ENCODE assay signal across 1 cellular context in the genomic region with DNA sequence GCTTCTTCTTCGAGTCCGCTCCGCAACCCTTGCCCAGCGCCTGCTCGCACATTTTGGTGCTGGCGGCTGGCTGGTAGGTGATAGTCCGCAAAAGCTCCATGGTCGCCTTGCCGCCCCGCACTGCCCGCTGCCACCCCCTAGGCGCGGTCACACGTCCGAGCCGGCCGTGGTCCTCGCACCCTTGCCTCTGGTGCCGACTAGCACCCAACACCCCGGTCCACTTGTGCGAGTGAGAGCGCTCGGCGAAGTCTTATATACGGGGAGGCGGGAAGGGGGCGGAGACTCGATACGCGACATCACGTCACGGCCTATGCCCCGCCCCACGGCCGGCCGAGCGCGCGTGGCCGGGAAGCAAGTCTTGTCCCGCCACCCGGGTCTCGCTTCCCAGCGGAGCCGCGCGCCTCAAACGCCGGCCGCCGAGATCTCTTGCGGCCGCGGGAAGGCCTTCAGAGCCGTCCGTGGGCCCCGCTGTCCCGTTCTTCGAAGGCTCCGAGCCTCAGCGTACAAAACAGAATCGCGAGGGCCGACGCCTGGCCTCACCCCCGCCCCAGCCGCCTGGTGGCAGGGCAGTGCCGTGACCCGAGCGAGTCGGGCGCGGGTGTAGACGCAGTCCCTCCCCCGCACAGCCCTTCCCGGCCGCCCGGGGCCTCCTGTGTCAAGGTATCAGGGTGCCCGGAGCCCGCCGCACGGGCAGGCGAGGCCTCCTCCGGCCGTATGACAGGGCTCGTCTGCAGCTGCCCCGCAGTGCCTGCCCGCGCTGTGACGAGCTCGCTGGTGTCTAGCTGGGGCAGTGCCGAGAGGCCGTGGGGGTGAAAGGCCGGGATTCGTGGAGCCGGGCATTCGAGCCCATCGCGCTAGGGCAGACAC.
TF ChIP-seq lines count a peak whose summit lies in the region.

Gene PLK2 (minus strand): TSS at position 227 of the 867 bp plus-strand sequence. CDS start 127 bp downstream, at position 100.

TF ChIP-seq in HepG2, 621 proteins besides CTCF, POLR2A, EP300 and RAD21 (continued from another document and continues in another):
- TF ChIP-seq, protein P1, sequence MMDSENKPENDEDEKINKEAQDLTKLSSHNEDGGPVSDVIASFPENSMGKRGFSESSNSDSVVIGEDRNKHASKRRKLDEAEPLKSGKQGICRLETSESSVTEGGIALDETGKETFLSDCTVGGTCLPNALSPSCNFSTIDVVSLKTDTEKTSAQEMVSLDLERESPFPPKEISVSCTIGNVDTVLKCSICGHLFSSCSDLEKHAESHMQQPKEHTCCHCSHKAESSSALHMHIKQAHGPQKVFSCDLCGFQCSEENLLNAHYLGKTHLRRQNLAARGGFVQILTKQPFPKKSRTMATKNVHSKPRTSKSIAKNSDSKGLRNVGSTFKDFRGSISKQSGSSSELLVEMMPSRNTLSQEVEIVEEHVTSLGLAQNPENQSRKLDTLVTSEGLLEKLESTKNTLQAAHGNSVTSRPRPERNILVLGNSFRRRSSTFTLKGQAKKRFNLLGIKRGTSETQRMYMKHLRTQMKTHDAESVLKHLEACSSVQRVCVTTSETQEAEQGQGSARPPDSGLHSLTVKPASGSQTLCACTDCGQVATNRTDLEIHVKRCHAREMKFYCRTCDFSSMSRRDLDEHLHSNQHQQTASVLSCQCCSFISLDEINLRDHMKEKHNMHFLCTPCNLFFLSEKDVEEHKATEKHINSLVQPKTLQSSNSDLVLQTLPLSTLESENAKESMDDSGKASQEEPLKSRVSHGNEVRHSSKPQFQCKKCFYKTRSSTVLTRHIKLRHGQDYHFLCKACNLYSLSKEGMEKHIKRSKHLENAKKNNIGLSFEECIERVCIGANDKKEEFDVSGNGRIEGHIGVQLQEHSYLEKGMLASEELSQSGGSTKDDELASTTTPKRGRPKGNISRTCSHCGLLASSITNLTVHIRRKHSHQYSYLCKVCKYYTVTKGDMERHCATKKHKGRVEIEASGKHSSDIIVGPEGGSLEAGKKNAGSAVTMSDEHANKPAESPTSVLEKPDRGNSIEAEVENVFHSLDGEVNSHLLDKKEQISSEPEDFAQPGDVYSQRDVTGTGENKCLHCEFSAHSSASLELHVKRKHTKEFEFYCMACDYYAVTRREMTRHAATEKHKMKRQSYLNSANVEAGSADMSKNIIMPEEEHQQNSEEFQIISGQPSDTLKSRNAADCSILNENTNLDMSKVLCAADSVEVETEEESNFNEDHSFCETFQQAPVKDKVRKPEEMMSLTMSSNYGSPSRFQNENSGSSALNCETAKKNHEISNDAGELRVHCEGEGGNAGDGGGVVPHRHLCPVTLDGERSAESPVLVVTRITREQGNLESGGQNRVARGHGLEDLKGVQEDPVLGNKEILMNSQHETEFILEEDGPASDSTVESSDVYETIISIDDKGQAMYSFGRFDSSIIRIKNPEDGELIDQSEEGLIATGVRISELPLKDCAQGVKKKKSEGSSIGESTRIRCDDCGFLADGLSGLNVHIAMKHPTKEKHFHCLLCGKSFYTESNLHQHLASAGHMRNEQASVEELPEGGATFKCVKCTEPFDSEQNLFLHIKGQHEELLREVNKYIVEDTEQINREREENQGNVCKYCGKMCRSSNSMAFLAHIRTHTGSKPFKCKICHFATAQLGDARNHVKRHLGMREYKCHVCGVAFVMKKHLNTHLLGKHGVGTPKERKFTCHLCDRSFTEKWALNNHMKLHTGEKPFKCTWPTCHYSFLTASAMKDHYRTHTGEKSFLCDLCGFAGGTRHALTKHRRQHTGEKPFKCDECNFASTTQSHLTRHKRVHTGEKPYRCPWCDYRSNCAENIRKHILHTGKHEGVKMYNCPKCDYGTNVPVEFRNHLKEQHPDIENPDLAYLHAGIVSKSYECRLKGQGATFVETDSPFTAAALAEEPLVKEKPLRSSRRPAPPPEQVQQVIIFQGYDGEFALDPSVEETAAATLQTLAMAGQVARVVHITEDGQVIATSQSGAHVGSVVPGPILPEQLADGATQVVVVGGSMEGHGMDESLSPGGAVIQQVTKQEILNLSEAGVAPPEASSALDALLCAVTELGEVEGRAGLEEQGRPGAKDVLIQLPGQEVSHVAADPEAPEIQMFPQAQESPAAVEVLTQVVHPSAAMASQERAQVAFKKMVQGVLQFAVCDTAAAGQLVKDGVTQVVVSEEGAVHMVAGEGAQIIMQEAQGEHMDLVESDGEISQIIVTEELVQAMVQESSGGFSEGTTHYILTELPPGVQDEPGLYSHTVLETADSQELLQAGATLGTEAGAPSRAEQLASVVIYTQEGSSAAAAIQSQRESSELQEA (CRISPR knock-in tag; IDR thresholded peaks at IDR 0.05; ENCODE audit: not compliant biosample characterization), result peak; percentile 37
- TF ChIP-seq ZNF546 (CRISPR knock-in tag; conservative IDR thresholded peaks at IDR 0.05) (no peak), ZFAT (CRISPR knock-in tag; conservative IDR thresholded peaks at IDR 0.05) (no peak), ZNF790 (CRISPR knock-in tag; IDR thresholded peaks at IDR 0.05; ENCODE audit: borderline replicate concordance) (no peak), MED8 (CRISPR knock-in tag; IDR thresholded peaks at IDR 0.05; ENCODE audit: insufficient replicate concordance) (peak; percentile 51), GATA4 (IDR thresholded peaks at IDR 0.05; ENCODE audit: borderline replicate concordance, low read depth) (peak; percentile 70), NONO (IDR thresholded peaks at IDR 0.05) (no peak), NONO (CRISPR knock-in tag; conservative IDR thresholded peaks at IDR 0.05) (peak; percentile 46; the same call in 1 of the 2 replicates), ZNF230 (CRISPR knock-in tag; IDR thresholded peaks at IDR 0.05) (peak; percentile 75; the same call in 1 of the 2 replicates), PRMT3 (CRISPR knock-in tag; IDR thresholded peaks at IDR 0.05; ENCODE audit: borderline replicate concordance, low read depth) (0 out of 2 replicates have a peak, but pooled peaks have one; percentile 51), KMT2B (CRISPR knock-in tag; IDR thresholded peaks at IDR 0.05) (peak; percentile 10; the same call in 1 of the 2 replicates), YEATS4 (CRISPR knock-in tag; IDR thresholded peaks at IDR 0.05; ENCODE audit: borderline replicate concordance) (peak; percentile 18; the same call in 1 of the 2 replicates), HNF4G (IDR thresholded peaks at IDR 0.05; ENCODE audit: borderline replicate concordance, low read depth, low read length) (no peak), HNF4G (CRISPR knock-in tag; IDR thresholded peaks at IDR 0.05; ENCODE audit: borderline replicate concordance, low read depth) (peak; percentile 57; the same call in 1 of the 2 replicates), CREM (IDR thresholded peaks at IDR 0.05) (peak; percentile 61), CREM (CRISPR knock-in tag; IDR thresholded peaks at IDR 0.05) (no peak), ZNF331 (CRISPR knock-in tag; IDR thresholded peaks at IDR 0.05) (peak; percentile 54; the same call in 1 of the 2 replicates), ARNTL (CRISPR knock-in tag; IDR thresholded peaks at IDR 0.05) (no peak), TCF12 (IDR thresholded peaks at IDR 0.05) (no peak), TCF12 (CRISPR knock-in tag; IDR thresholded peaks at IDR 0.05) (peak; percentile 15; the same call in 1 of the 2 replicates), ZNF777 (CRISPR knock-in tag; IDR thresholded peaks at IDR 0.05) (peak; percentile 81), ZNF260 (CRISPR knock-in tag; IDR thresholded peaks at IDR 0.05; ENCODE audit: borderline replicate concordance, low read depth) (no peak), SALL1 (CRISPR knock-in tag; IDR thresholded peaks at IDR 0.05) (peak; percentile 49; the same call in 1 of the 2 replicates), SNAI1 (CRISPR knock-in tag; IDR thresholded peaks at IDR 0.05; ENCODE audit: borderline replicate concordance) (0 out of 2 replicates have a peak, but pooled peaks have one; percentile 55), NR2F1 (CRISPR knock-in tag; IDR thresholded peaks at IDR 0.05) (no peak), SP4 (CRISPR knock-in tag; IDR thresholded peaks at IDR 0.05) (peak; percentile 86), ZMAT3 (CRISPR knock-in tag; conservative IDR thresholded peaks at IDR 0.05) (0 out of 2 replicates have a peak, but pooled peaks have one; percentile 19), MYPOP (CRISPR knock-in tag; IDR thresholded peaks at IDR 0.05) (peak; percentile 50; the same call in 1 of the 2 replicates), NFYB (CRISPR knock-in tag; IDR thresholded peaks at IDR 0.05) (no peak), ZNF772 (CRISPR knock-in tag; IDR thresholded peaks at IDR 0.05) (0 out of 2 replicates have a peak, but pooled peaks have one; percentile 39), KLF12 (CRISPR knock-in tag; IDR thresholded peaks at IDR 0.05; ENCODE audit: borderline replicate concordance) (no peak), DNMT3B (CRISPR knock-in tag; conservative IDR thresholded peaks at IDR 0.05) (0 out of 2 replicates have a peak, but pooled peaks have one; percentile 47), ZNF446 (CRISPR knock-in tag; IDR thresholded peaks at IDR 0.05) (0 out of 2 replicates have a peak, but pooled peaks have one; percentile 8), HOXA3 (CRISPR knock-in tag; IDR thresholded peaks at IDR 0.05) (peak; percentile 22; the same call in 1 of the 2 replicates), ZMYM4 (CRISPR knock-in tag; IDR thresholded peaks at IDR 0.05) (peak; percentile 85), ZBED4 (CRISPR knock-in tag; IDR thresholded peaks at IDR 0.05; ENCODE audit: borderline replicate concordance) (peak; percentile 45; the same call in 1 of the 2 replicates), RNF2 (conservative IDR thresholded peaks at IDR 0.05; ENCODE audit: low read depth) (no peak), ZNF558 (CRISPR knock-in tag; IDR thresholded peaks at IDR 0.05; ENCODE audit: borderline replicate concordance) (peak; percentile 59; the same call in 1 of the 2 replicates)
- TF ChIP-seq, protein P2, sequence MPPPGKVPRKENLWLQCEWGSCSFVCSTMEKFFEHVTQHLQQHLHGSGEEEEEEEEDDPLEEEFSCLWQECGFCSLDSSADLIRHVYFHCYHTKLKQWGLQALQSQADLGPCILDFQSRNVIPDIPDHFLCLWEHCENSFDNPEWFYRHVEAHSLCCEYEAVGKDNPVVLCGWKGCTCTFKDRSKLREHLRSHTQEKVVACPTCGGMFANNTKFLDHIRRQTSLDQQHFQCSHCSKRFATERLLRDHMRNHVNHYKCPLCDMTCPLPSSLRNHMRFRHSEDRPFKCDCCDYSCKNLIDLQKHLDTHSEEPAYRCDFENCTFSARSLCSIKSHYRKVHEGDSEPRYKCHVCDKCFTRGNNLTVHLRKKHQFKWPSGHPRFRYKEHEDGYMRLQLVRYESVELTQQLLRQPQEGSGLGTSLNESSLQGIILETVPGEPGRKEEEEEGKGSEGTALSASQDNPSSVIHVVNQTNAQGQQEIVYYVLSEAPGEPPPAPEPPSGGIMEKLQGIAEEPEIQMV (CRISPR knock-in tag; IDR thresholded peaks at IDR 0.05; ENCODE audit: low read depth), result no peak
- TF ChIP-seq, protein P3, sequence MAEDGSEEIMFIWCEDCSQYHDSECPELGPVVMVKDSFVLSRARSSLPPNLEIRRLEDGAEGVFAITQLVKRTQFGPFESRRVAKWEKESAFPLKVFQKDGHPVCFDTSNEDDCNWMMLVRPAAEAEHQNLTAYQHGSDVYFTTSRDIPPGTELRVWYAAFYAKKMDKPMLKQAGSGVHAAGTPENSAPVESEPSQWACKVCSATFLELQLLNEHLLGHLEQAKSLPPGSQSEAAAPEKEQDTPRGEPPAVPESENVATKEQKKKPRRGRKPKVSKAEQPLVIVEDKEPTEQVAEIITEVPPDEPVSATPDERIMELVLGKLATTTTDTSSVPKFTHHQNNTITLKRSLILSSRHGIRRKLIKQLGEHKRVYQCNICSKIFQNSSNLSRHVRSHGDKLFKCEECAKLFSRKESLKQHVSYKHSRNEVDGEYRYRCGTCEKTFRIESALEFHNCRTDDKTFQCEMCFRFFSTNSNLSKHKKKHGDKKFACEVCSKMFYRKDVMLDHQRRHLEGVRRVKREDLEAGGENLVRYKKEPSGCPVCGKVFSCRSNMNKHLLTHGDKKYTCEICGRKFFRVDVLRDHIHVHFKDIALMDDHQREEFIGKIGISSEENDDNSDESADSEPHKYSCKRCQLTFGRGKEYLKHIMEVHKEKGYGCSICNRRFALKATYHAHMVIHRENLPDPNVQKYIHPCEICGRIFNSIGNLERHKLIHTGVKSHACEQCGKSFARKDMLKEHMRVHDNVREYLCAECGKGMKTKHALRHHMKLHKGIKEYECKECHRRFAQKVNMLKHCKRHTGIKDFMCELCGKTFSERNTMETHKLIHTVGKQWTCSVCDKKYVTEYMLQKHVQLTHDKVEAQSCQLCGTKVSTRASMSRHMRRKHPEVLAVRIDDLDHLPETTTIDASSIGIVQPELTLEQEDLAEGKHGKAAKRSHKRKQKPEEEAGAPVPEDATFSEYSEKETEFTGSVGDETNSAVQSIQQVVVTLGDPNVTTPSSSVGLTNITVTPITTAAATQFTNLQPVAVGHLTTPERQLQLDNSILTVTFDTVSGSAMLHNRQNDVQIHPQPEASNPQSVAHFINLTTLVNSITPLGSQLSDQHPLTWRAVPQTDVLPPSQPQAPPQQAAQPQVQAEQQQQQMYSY (CRISPR knock-in tag; IDR thresholded peaks at IDR 0.05), result 0 out of 2 replicates have a peak, but pooled peaks have one; percentile 5
